8 cellular contexts compared by ENCODE assay signal in the genomic region with DNA sequence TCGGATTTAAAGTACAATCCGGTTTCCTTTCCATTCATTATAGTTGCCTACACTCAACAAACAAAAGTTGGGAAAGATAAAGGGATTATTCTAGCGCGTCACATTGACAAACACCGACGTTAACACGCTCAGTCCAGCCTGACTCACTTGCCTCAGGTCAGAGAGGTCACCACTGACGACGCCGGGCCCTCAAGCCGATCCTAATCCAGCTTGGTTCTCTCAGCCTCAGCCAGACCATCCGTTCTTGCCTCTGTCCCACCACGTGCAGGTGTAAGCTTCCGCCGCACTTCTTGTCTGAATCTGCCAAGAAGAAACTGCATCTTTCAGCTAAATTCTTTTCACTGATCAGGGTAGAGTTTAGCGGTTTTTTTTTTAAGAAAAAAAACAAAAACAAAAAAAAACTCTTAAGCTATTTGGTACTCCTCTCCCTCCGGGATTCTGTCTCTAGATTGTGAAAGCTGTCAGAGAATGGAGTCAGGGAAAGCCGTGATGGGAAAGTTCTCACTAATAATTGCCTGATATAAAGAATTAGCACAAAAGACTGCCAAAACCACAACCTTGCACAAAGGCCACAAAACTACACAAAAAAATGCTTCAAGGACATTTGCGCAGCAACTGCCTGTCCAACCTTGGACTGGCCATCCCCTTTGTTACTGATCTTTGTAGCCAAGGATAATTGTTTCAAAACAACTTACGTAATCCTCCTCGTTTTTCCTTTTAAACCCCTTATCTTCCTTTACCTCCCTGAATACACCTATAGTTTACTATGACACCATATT. TPM values are rescaled to one million over a fixed set of nuclear protein-coding genes. Genes with fewer than 3 reads are reported as not detected.
DNase-seq lines count a peak whose midpoint lies in the region; ATAC-seq and TF ChIP-seq lines count a peak whose summit lies in the region.

No MANE protein-coding gene starts in this region.

- POLR2A ChIA-PET in SK-N-SH (lab: Yijun Ruan, JAX) = interaction anchor here (0.6 to 2.2 kb wide), 4 partner anchors 10 to 1179 kb away, joined by 3 to 14 read pairs (median 4); a partner anchor contains a TSS

- ATAC-seq in lung (ENCODE audit: insufficient read depth, low FRiP score) (peak; percentile 52), HG03039 (IDR thresholded peaks at IDR 0.05; ENCODE audit: unreplicated experiment) (no peak), HG03378 (IDR thresholded peaks at IDR 0.05; ENCODE audit: unreplicated experiment) (no peak)
- peak in 1 of 2 donors; percentile 3 for ATAC-seq in stimulated activated naive B cell treated with anti-CD40 and anti-IgM and Interleukin-4, amounts not matched to agents 10 μg/mL and 1 μg/mL and 100 μg/mL, for 72 hours (replicated peaks)

- H3K9ac ChIP-seq in GM23248 (peak overlapping the region; percentile 56; the same call in 1 of the 2 replicates), SK-N-SH (peak overlapping the region; percentile 69; the same call in 1 of the 2 replicates)

- H3K4me2 ChIP-seq in GM23248 (ENCODE audit: unreplicated experiment) = peak overlapping the region; percentile 58
- H3K4me2 ChIP-seq in SK-N-SH = peak overlapping the region; percentile 90

- TF ChIP-seq CTCF in 22Rv1 (IDR thresholded peaks at IDR 0.05) (no peak), SK-N-SH (IDR thresholded peaks at IDR 0.05) (no peak), lung (IDR thresholded peaks at IDR 0.05; ENCODE audit: control extremely low read depth, extremely low read depth) (no peak)

- H3K27ac ChIP-seq in 22Rv1 = peak overlapping the region; percentile 49; the same call in 1 of the 2 replicates
- no peak overlapping the region for H3K27ac ChIP-seq in GM23248
- H3K27ac ChIP-seq in SK-N-SH (ENCODE audit: low read depth in 2 of 2, low read length in 1 of 2) = peak overlapping the region; percentile 40 to 93; a peak in 3 of 4 replicates
- peak overlapping the region; percentile 98 to 99 for H3K27ac ChIP-seq in lung (ENCODE audit: low read depth in 1 of 2, low read length in 1 of 2)

- H3K27me3 Mint-ChIP-seq in stimulated activated naive B cell treated with anti-CD40 and anti-IgM and Interleukin-4, amounts not matched to agents 10 μg/mL and 1 μg/mL and 100 μg/mL, for 72 hours = no peaks in the 10 kb centered on the region

- H3K27me3 ChIP-seq in GM23248 (replicated peaks; ENCODE audit: insufficient read depth) (no peaks in the 10 kb centered on the region), SK-N-SH (ENCODE audit: insufficient read depth) (no peaks in the 10 kb centered on the region), lung (ENCODE audit: control insufficient read depth, insufficient read depth) (no peaks in the 10 kb centered on the region)

- H3K9me2 ChIP-seq in GM23248 (ENCODE audit: insufficient read depth) (no peaks in the 10 kb centered on the region), SK-N-SH (no peaks in the 10 kb centered on the region)

- WGBS in GM23248 (ENCODE audit: low coverage in 1 of 2, low lambda C conversion rate in 2 of 2, missing lambda C conversion rate in 2 of 2), 2 experiments = 34 to 36% methylated on average over 21 of the region's 21 CpGs
- WGBS in SK-N-SH (ENCODE audit: low lambda C conversion rate) = 37% methylated on average over 21 of the region's 21 CpGs
- WGBS in lung, 2 donors = 31 to 34% methylated on average over 21 of the region's 21 CpGs

- H3K9me3 ChIP-seq in GM23248 (ENCODE audit: low read depth) (no peaks in the 10 kb centered on the region), SK-N-SH (no peaks in the 10 kb centered on the region), lung (ENCODE audit: control insufficient read depth in 2 of 2, insufficient read depth in 1 of 2, low read length in 1 of 2) (no peaks in the 10 kb centered on the region)

- H3K4me1 ChIP-seq in GM23248 (ENCODE audit: insufficient read depth) = peaks cover 14% of the 10 kb centered on the region
- peaks cover 8 to 19% of the 10 kb centered on the region in 2 experiments; a peak in 3 of 4 replicates for H3K4me1 ChIP-seq in SK-N-SH (ENCODE audit: control insufficient read depth in 1 of 2, insufficient read depth in 2 of 2, low read depth in 1 of 2, low read length in 1 of 2)
- H3K4me1 ChIP-seq in lung (ENCODE audit: control insufficient read depth in 2 of 2, insufficient read depth in 2 of 2, low read length in 2 of 2) = peaks cover 3 to 7% of the 10 kb centered on the region in 2 donors

- peak overlapping the region; percentile 57 to 82 for H3K4me3 Mint-ChIP-seq in stimulated activated naive B cell treated with anti-CD40 and anti-IgM and Interleukin-4, amounts not matched to agents 10 μg/mL and 1 μg/mL and 100 μg/mL, for 72 hours

- H4K20me1 ChIP-seq in GM23248 (ENCODE audit: insufficient read depth) = no peaks in the 10 kb centered on the region
- peaks cover 15% of the 10 kb centered on the region for H4K20me1 ChIP-seq in SK-N-SH (ENCODE audit: insufficient read depth)

- peak overlapping the region; percentile 66 for H3K4me3 ChIP-seq in GM23248
- H3K4me3 ChIP-seq in SK-N-SH (ENCODE audit: low read depth in 2 of 2, low read length in 1 of 2) = peak overlapping the region; percentile 65 to 76
- no peak overlapping the region for H3K4me3 ChIP-seq in lung

- no peak for TF ChIP-seq RAD21 in SK-N-SH (IDR thresholded peaks at IDR 0.05; ENCODE audit: low read length)

- H3K79me2 ChIP-seq in GM23248 (ENCODE audit: insufficient read depth) = peaks cover 20% of the 10 kb centered on the region
- H3K79me2 ChIP-seq in SK-N-SH (ENCODE audit: insufficient read depth) = peaks cover 31% of the 10 kb centered on the region

- in situ Hi-C loops in GM23248 (cut with MboI) = no loop called here

- no peak for TF ChIP-seq EP300 in SK-N-SH (IDR thresholded peaks at IDR 0.05; ENCODE audit: borderline replicate concordance in 1 of 2, low read depth in 1 of 2, low read length in 1 of 2)

- peaks cover 0 to 4% of the 10 kb centered on the region in 2 donors for H3K36me3 Mint-ChIP-seq in stimulated activated naive B cell treated with anti-CD40 and anti-IgM and Interleukin-4, amounts not matched to agents 10 μg/mL and 1 μg/mL and 100 μg/mL, for 72 hours

- CTCF ChIA-PET in SK-N-SH (lab: Yijun Ruan, JAX) = interaction anchor here (0.9 to 2.6 kb wide), 2 partner anchors 18 to 65 kb away, joined by 3 to 7 read pairs; no protein-coding TSS in a partner anchor

- peak overlapping the region; percentile 80 for H3K27ac Mint-ChIP-seq in stimulated activated naive B cell treated with anti-CD40 and anti-IgM and Interleukin-4, amounts not matched to agents 10 μg/mL and 1 μg/mL and 100 μg/mL, for 72 hours

- H3F3A ChIP-seq in GM23248 (ENCODE audit: insufficient read depth) (peaks cover 34% of the 10 kb centered on the region), SK-N-SH (replicated peaks; ENCODE audit: insufficient read depth) (peaks cover 15% of the 10 kb centered on the region)

- H3K4me1 Mint-ChIP-seq in stimulated activated naive B cell treated with anti-CD40 and anti-IgM and Interleukin-4, amounts not matched to agents 10 μg/mL and 1 μg/mL and 100 μg/mL, for 72 hours = peaks cover 10 to 14% of the 10 kb centered on the region in 2 donors

- H3K9me3 Mint-ChIP-seq in stimulated activated naive B cell treated with anti-CD40 and anti-IgM and Interleukin-4, amounts not matched to agents 10 μg/mL and 1 μg/mL and 100 μg/mL, for 72 hours = no peaks in the 10 kb centered on the region

- H2AFZ ChIP-seq in GM23248 (peak overlapping the region; percentile 74), SK-N-SH (ENCODE audit: low read depth) (peak overlapping the region; percentile 79; the same call in 1 of the 2 replicates)

- H3K36me3 ChIP-seq in GM23248 (ENCODE audit: low read depth) = no peaks in the 10 kb centered on the region
- no peaks in the 10 kb centered on the region for H3K36me3 ChIP-seq in SK-N-SH (replicated peaks in 1 of 2; ENCODE audit: control insufficient read depth in 1 of 2, insufficient read depth in 2 of 2, low read length in 1 of 2)
- H3K36me3 ChIP-seq in lung (ENCODE audit: control insufficient read depth in 2 of 2, insufficient read depth in 2 of 2, low read length in 2 of 2) = no peaks in the 10 kb centered on the region

- peak; percentile 70 for DNase-seq in GM23248
- peak; percentile 65 for DNase-seq in SK-N-SH
- DNase-seq in effector CD8-positive, alpha-beta T cell (lab: John Stamatoyannopoulos, UW) = peak; percentile 1
- DNase-seq in lung (ENCODE audit: low spot score) = peak; percentile 42
- DNase-seq in stimulated activated naive B cell treated with anti-CD40 and anti-IgM and Interleukin-4, amounts not matched to agents 10 μg/mL and 1 μg/mL and 100 μg/mL, for 72 hours = no peak

RNA-seq across cellular contexts. Expression of a gene that starts 1.2 kb away (rescaled TPM):
- 8.5 and 10.7 TPM in 2 replicates for total RNA-seq in GM23248 (2014; rRNA removed; shearing (Covaris generic))
- polyA plus RNA-seq in GM23248 (2016; fragmentation: Nextera tagmentation; extraction: Ambion mirVana) (5.9 and 6.5 TPM in 2 replicates), SK-N-SH (2012; rRNA removed) (23.5 and 25.7 TPM in 2 replicates), lung (10 to 100 TPM; 26.0 to 34.5 TPM)
- 34.1 and 37.8 TPM in 2 replicates for polyA plus RNA-seq in SK-N-SH (2012; cell fraction: cytosol; rRNA removed)
- 22.8 and 50.2 TPM in 2 replicates for polyA plus RNA-seq in SK-N-SH (2012; cell fraction: nucleus; rRNA removed)
- 10 to 100 TPM; 27.3 to 94.9 TPM for total RNA-seq in lung

RNA-seq across cellular contexts. Expression of a gene that starts 23.5 kb away (rescaled TPM):
- 65.3 and 72.7 TPM in 2 replicates for total RNA-seq in GM23248 (2014; rRNA removed; shearing (Covaris generic))
- polyA plus RNA-seq in GM23248 (2016; fragmentation: Nextera tagmentation; extraction: Ambion mirVana) = 38.7 and 39.4 TPM in 2 replicates
- 10.1 and 12.7 TPM in 2 replicates for polyA plus RNA-seq in SK-N-SH (2012; rRNA removed)
- polyA plus RNA-seq in SK-N-SH (2012; cell fraction: cytosol; rRNA removed) = 18.7 and 21.5 TPM in 2 replicates
- 5.4 and 5.7 TPM in 2 replicates for polyA plus RNA-seq in SK-N-SH (2012; cell fraction: nucleus; rRNA removed)
- 10 to 100 TPM; 22.6 to 23.9 TPM for total RNA-seq in lung
- polyA plus RNA-seq in lung = 10 to 100 TPM in 1 of 2 donors, 1 to 10 TPM in 1; 4.3 to 21.2 TPM

RNA-seq across cellular contexts. Expression of a gene that starts 23.6 kb away (rescaled TPM):
- total RNA-seq in GM23248 (2014; rRNA removed; shearing (Covaris generic)) = 9.2 and 10.6 TPM in 2 replicates
- polyA plus RNA-seq in GM23248 (2016; fragmentation: Nextera tagmentation; extraction: Ambion mirVana) = 5.4 and 9.3 TPM in 2 replicates
- 55.6 and 58.6 TPM in 2 replicates for polyA plus RNA-seq in SK-N-SH (2012; rRNA removed)
- polyA plus RNA-seq in SK-N-SH (2012; cell fraction: cytosol; rRNA removed) = 11.4 and 15.7 TPM in 2 replicates
- polyA plus RNA-seq in SK-N-SH (2012; cell fraction: nucleus; rRNA removed) = 420 and 490 TPM in 2 replicates
- total RNA-seq in lung = 10 to 100 TPM; 42.6 to 68.1 TPM
- polyA plus RNA-seq in lung = 10 to 100 TPM in 1 of 2 donors, 1 to 10 TPM in 1; 6.9 to 20.2 TPM

RNA-seq across cellular contexts. Expression of a gene that starts 25.9 kb away (rescaled TPM):
- total RNA-seq in GM23248 (2014; rRNA removed; shearing (Covaris generic)) = 0.89 and 1.5 TPM in 2 replicates
- polyA plus RNA-seq in GM23248 (2016; fragmentation: Nextera tagmentation; extraction: Ambion mirVana) (0.51 and 0.62 TPM in 2 replicates), SK-N-SH (2012; rRNA removed) (0.81 and 1.3 TPM in 2 replicates), lung (1 to 10 TPM in 1 of 2 donors, under 1 TPM in 1; 0.69 to 3.2 TPM)
- 0.52 and 0.53 TPM in 2 replicates for polyA plus RNA-seq in SK-N-SH (2012; cell fraction: cytosol; rRNA removed)
- polyA plus RNA-seq in SK-N-SH (2012; cell fraction: nucleus; rRNA removed) = 3.5 and 3.8 TPM in 2 replicates
- 1 to 10 TPM; 1.6 to 5.2 TPM for total RNA-seq in lung

RNA-seq across cellular contexts. Expression of a gene that starts 26.0 kb away (rescaled TPM):
- 15.6 and 22.3 TPM in 2 replicates for total RNA-seq in GM23248 (2014; rRNA removed; shearing (Covaris generic))
- 18.3 and 22.0 TPM in 2 replicates for polyA plus RNA-seq in GM23248 (2016; fragmentation: Nextera tagmentation; extraction: Ambion mirVana)
- 43.2 and 51.3 TPM in 2 replicates for polyA plus RNA-seq in SK-N-SH (2012; rRNA removed)
- polyA plus RNA-seq in SK-N-SH (2012; cell fraction: cytosol; rRNA removed) = 19.0 and 23.5 TPM in 2 replicates
- 241 and 346 TPM in 2 replicates for polyA plus RNA-seq in SK-N-SH (2012; cell fraction: nucleus; rRNA removed)
- 10 to 100 TPM; 24.7 to 41.0 TPM for total RNA-seq in lung
- polyA plus RNA-seq in lung = 10 to 100 TPM; 18.7 to 55.3 TPM
